ENCODE assay signal across 20 cellular contexts in the genomic region with DNA sequence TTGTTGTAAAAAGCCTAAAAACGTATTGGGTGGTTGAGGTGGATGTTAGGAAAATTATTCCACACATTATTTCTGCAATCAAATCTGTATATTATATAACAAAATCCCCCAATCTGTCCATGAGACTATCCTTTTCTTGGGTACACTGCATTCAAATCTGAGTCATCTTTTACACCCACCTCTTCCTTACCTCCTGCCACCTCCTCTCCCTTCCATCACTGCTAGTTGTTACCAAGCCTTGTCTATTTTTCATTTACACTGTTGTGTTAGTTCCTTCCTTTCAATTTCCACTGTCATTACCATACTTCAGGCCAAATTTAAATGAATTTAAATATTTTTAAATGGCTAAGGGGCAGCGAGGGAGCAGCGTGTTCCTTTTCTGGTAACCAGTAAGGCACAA.
DNase-seq lines count a peak whose midpoint lies in the region; ATAC-seq and TF ChIP-seq lines count a peak whose summit lies in the region.
"Had no signal": no experiment of that assay in that cellular context is flagged by ENCODE, and none has a peak within 500 bp of the region (broad histone marks: within the 10 kb centered on the region; RNA-seq: fewer than 3 reads in every experiment).

No MANE protein-coding gene starts in this region.

- H3K4me3 ChIP-seq in thoracic aorta (no peak overlapping the region), gastrocnemius medialis (no peak overlapping the region)
- H3K4me3 ChIP-seq: A549, BLaER1, GM12878 had no signal

- H3K27ac ChIP-seq in thoracic aorta (peak overlapping the region; percentile 31 to 59), gastrocnemius medialis (no peak overlapping the region)
- H3K27ac ChIP-seq: 22Rv1, A549, BLaER1 had no signal

- H3K9me3 ChIP-seq in thoracic aorta (no peaks in the 10 kb centered on the region), gastrocnemius medialis (no peaks in the 10 kb centered on the region)
- H3K9me3 ChIP-seq: A549, BLaER1 had no signal

- intact Hi-C loops in gastrocnemius medialis (cut with DNase I; ENCODE audit: low total_unique reads), result no loop called here

- ATAC-seq in thoracic aorta (ENCODE audit: insufficient number of reproducible peaks, low FRiP score, low read depth) (no peak), gastrocnemius medialis (no peak), GM19467 (IDR thresholded peaks at IDR 0.05; ENCODE audit: unreplicated experiment) (no peak)
- ATAC-seq: A549; CD8-positive, alpha-beta T cell; GM12878 had no signal

- H3K36me3 ChIP-seq in thoracic aorta (peaks cover 60% of the 10 kb centered on the region), gastrocnemius medialis (no peaks in the 10 kb centered on the region)

- H3K27me3 ChIP-seq in thoracic aorta (replicated peaks; ENCODE audit: insufficient read depth), result no peaks in the 10 kb centered on the region
- no peaks in the 10 kb centered on the region for H3K27me3 ChIP-seq in gastrocnemius medialis
- H3K27me3 ChIP-seq: BLaER1 had no signal

- no peak overlapping the region for H3K4me3 Mint-ChIP-seq in nephron progenitor cell
- H3K4me3 Mint-ChIP-seq: CD14-positive monocyte; CD8-positive, alpha-beta T cell; H9 had no signal

- H3K27me3 Mint-ChIP-seq in nephron progenitor cell (ENCODE audit: low read depth, poor library complexity), result no peaks in the 10 kb centered on the region

- peaks cover 88% of the 10 kb centered on the region for H3K36me3 Mint-ChIP-seq in nephron progenitor cell (ENCODE audit: low read depth)
- H3K36me3 Mint-ChIP-seq: CD14-positive monocyte; CD8-positive, alpha-beta T cell had no signal

- no peak for TF ChIP-seq POLR2A in gastrocnemius medialis (IDR thresholded peaks at IDR 0.05)

- H3K9me3 Mint-ChIP-seq in nephron progenitor cell, result no peaks in the 10 kb centered on the region
- H3K9me3 Mint-ChIP-seq: CD8-positive, alpha-beta T cell; H9 had no signal

- TF ChIP-seq CTCF in nephron progenitor cell (IDR thresholded peaks at IDR 0.05), result no peak
- TF ChIP-seq CTCF in thoracic aorta (IDR thresholded peaks at IDR 0.05), result no peak
- no peak for TF ChIP-seq CTCF in gastrocnemius medialis (IDR thresholded peaks at IDR 0.05 in 4 of 5, conservative IDR thresholded peaks at IDR 0.05 in 1 of 5)

- DNase-seq in NCI-H82 (lab: John Stamatoyannopoulos, UW), result peak; percentile 19
- DNase-seq in NCI-H82 treated with DMSO at 0.1 percent for 48 hours (lab: John Stamatoyannopoulos, UW; ENCODE audit: unreplicated experiment), result no peak
- DNase-seq in nephron progenitor cell, result no peak
- no peak for DNase-seq in thoracic aorta (ENCODE audit: low spot score)
- DNase-seq in gastrocnemius medialis, result no peak
- no peak for DNase-seq in ureter (ENCODE audit: low spot score)
- DNase-seq: AML-193; Calu3; CD8-positive, alpha-beta T cell; DMS 273 treated with DMSO at 0.1 percent for 48 hours; DMS53; DND-41; EL; H9 had no signal

- peaks cover 4 to 80% of the 10 kb centered on the region in 2 donors for H3K4me1 ChIP-seq in thoracic aorta (ENCODE audit: control insufficient read depth in 1 of 2, low read depth in 2 of 2)
- no peaks in the 10 kb centered on the region for H3K4me1 ChIP-seq in gastrocnemius medialis
- H3K4me1 ChIP-seq: A549, BLaER1 had no signal

- H3K27ac Mint-ChIP-seq in nephron progenitor cell, result peak overlapping the region; percentile 5
- H3K27ac Mint-ChIP-seq: CD14-positive monocyte; CD8-positive, alpha-beta T cell had no signal

- no peaks in the 10 kb centered on the region for H3K4me1 Mint-ChIP-seq in nephron progenitor cell
- H3K4me1 Mint-ChIP-seq: CD14-positive monocyte had no signal

- in situ Hi-C loops in gastrocnemius medialis (cut with MboI; ENCODE audit: low sequenced_read_pairs in 4 of 4), result no loop called here

Comparison
In these comparisons a context has a peak if more than half of its experiments do, and no peak if none do; other contexts are left out.
1. H3K27ac ChIP-seq: peak in thoracic aorta (2 of 2); none in gastrocnemius medialis (0 of 4).